ENCODE assay signal across 8 cellular contexts in the genomic region with DNA sequence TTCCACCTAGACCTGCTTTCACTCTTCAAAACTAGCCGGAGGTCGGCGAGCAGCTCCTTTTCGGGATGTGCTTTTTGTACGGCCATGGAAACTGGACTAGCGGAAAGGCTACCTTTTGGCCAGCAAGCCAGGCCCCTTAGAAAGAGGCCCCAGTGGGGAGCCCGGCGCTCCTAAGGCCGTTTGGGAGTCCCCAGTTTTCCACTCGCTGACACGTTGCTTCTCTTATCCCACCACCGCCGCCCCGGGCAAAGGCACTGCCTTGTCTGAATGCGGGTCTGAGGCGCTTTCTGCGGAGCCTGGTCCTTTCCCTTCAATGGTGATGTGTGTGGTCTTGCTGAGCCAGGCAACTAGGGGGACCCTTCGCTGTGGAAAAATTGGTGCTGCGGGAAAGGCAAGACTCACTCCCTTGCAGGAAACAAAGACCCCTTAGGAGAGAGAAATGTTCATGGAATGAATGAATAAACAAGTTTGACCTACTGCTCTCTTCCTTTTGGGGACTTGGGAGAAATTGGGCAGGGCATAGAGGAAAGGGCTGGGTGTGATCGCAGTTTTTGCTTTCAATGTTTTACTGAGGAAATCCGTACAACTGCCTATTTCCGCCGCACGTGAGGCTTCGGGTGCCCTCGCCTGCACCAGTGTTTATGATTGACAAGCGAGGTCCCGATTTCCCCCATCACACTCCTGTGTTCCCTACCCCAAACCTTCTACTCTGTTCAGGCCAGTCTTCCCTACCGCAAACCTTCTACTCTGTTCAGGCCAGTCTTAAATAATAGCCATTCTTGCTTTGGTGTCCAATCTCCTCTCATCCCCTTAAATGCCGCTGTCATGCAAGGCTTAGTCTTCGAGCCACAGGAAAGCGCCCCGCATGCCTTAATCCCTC. TPM values are rescaled to one million over a fixed set of nuclear protein-coding genes. Genes with fewer than 3 reads are reported as not detected.
A peak's percentile ranks its signal among the peaks of the same experiment; 100 is the strongest.
DNase-seq lines count a peak whose midpoint lies in the region; ATAC-seq and TF ChIP-seq lines count a peak whose summit lies in the region.

No MANE protein-coding gene starts in this region.

- DNase-seq in ACHN (peak; percentile 59), GM19238 (ENCODE audit: insufficient read length, low spot score) (peak; percentile 13), Peyer's patch (peak; percentile 70 to 77 (median 77)), heart right ventricle (peak; percentile 42 to 51)
- DNase-seq in activated naive CD8-positive, alpha-beta T cell treated with anti-CD3 and anti-CD28 coated beads, Interleukin-2, amount 50 U/mL, for 24 hours = peak; percentile 52

- H3K9ac ChIP-seq in parathyroid adenoma = peak overlapping the region; percentile 71

- H2AFZ ChIP-seq in parathyroid adenoma = peak overlapping the region; percentile 97

- H3K4me3 ChIP-seq in Peyer's patch (peak overlapping the region; percentile 81 to 94 (median 92)), heart right ventricle (peak overlapping the region; percentile 37 to 94 (median 88)), parathyroid adenoma (ENCODE audit: low read depth, low read length) (peak overlapping the region; percentile 95)

- peak overlapping the region; percentile 95 for H3K4me3 Mint-ChIP-seq in activated naive CD8-positive, alpha-beta T cell treated with anti-CD3 and anti-CD28 coated beads, Interleukin-2, amount 50 U/mL, for 24 hours

- H3K4me1 Mint-ChIP-seq in activated naive CD8-positive, alpha-beta T cell treated with anti-CD3 and anti-CD28 coated beads, Interleukin-2, amount 50 U/mL, for 24 hours = peaks cover 67% of the 10 kb centered on the region

- no peaks in the 10 kb centered on the region for H3K9me3 ChIP-seq in Peyer's patch
- H3K9me3 ChIP-seq in heart right ventricle = no peaks in the 10 kb centered on the region
- H3K9me3 ChIP-seq in parathyroid adenoma (ENCODE audit: control insufficient read depth, low read length) = no peaks in the 10 kb centered on the region

- no peak for TF ChIP-seq POLR2A in Peyer's patch (IDR thresholded peaks at IDR 0.05)

- peak overlapping the region; percentile 63 for H3K4me2 ChIP-seq in parathyroid adenoma (ENCODE audit: low read length)

- peak overlapping the region; percentile 95 for H3K27ac Mint-ChIP-seq in activated naive CD8-positive, alpha-beta T cell treated with anti-CD3 and anti-CD28 coated beads, Interleukin-2, amount 50 U/mL, for 24 hours

- TF ChIP-seq CTCF in Peyer's patch (IDR thresholded peaks at IDR 0.05) = no peak
- TF ChIP-seq CTCF in heart right ventricle (IDR thresholded peaks at IDR 0.05) = peak in 3 of 9 donors; percentile 23 to 32 (median 31)
- no peak for TF ChIP-seq CTCF in parathyroid adenoma (IDR thresholded peaks at IDR 0.05)

- peaks cover 7% of the 10 kb centered on the region for H3K27me3 Mint-ChIP-seq in activated naive CD8-positive, alpha-beta T cell treated with anti-CD3 and anti-CD28 coated beads, Interleukin-2, amount 50 U/mL, for 24 hours

- 18 to 24% methylated on average over 33 of the region's 33 CpGs for WGBS in heart right ventricle, 2 donors

- intact Hi-C loops in heart right ventricle (cut with DNase I) = loop anchor here in 8 of 10 donors (2.0 to 10.0 kb wide), 8 partner anchors 99 to 381 kb away; partner anchors contain the start of gene SCAF11 (in 1 of the 8)

- peaks cover 0 to 27% (median 10%) of the 10 kb centered on the region in 4 donors for H3K4me1 ChIP-seq in Peyer's patch
- H3K4me1 ChIP-seq in heart right ventricle = peaks cover 10 to 36% (median 29%) of the 10 kb centered on the region in 9 donors
- H3K4me1 ChIP-seq in parathyroid adenoma = peaks cover 13% of the 10 kb centered on the region

- H3K9me3 Mint-ChIP-seq in activated naive CD8-positive, alpha-beta T cell treated with anti-CD3 and anti-CD28 coated beads, Interleukin-2, amount 50 U/mL, for 24 hours = no peaks in the 10 kb centered on the region

- no peaks in the 10 kb centered on the region for H3K27me3 ChIP-seq in Peyer's patch
- H3K27me3 ChIP-seq in heart right ventricle = no peaks in the 10 kb centered on the region
- H3K27me3 ChIP-seq in parathyroid adenoma (ENCODE audit: control insufficient read depth, insufficient read depth, low read length) = no peaks in the 10 kb centered on the region

- H3K27ac ChIP-seq in Peyer's patch (peak overlapping the region; percentile 96 to 98 (median 98)), heart right ventricle (peak overlapping the region; percentile 50 to 99 (median 98)), parathyroid adenoma (peak overlapping the region; percentile 99)

- in situ Hi-C loops in ACHN (cut with HindIII; ENCODE audit: low pct_ligation_motif_present, low pct_unique_long_range_greater_than_20kb, low sequenced_read_pairs) = loop anchor here (25.0 kb wide), 1 partner anchor 211 kb away; no protein-coding TSS in a partner anchor

- H3K36me3 ChIP-seq in Peyer's patch = peaks cover 0 to 26% (median 0%) of the 10 kb centered on the region in 3 donors
- H3K36me3 ChIP-seq in heart right ventricle = peaks cover 0 to 27% (median 17%) of the 10 kb centered on the region in 9 donors
- H3K36me3 ChIP-seq in parathyroid adenoma (ENCODE audit: control insufficient read depth, insufficient read depth, low read length) = no peaks in the 10 kb centered on the region

- peaks cover 17% of the 10 kb centered on the region for H3K79me2 ChIP-seq in parathyroid adenoma

- no peak for ATAC-seq in activated naive CD8-positive, alpha-beta T cell treated with anti-CD3 and anti-CD28 coated beads, Interleukin-2, amount 50 U/mL, for 24 hours
- peak in 5 of 8 donors; percentile 3 to 21 (median 12) for ATAC-seq in heart right ventricle
- no peak for ATAC-seq in GM21786 (IDR thresholded peaks at IDR 0.05; ENCODE audit: unreplicated experiment)
- ATAC-seq in HG03520 (IDR thresholded peaks at IDR 0.05; ENCODE audit: unreplicated experiment) = no peak

- peaks cover 34% of the 10 kb centered on the region for H3K36me3 Mint-ChIP-seq in activated naive CD8-positive, alpha-beta T cell treated with anti-CD3 and anti-CD28 coated beads, Interleukin-2, amount 50 U/mL, for 24 hours (ENCODE audit: low read depth)

RNA-seq across cellular contexts. Expression of gene SLC38A2, which starts 1.0 kb away (rescaled TPM):
- total RNA-seq in Peyer's patch (100 to 1,000 TPM in 3 of 4 donors, 10 to 100 TPM in 1; 93.1 to 173 (median 134) TPM), heart right ventricle (100 to 1,000 TPM in 8 of 10 donors, 10 to 100 TPM in 2; 82.1 to 203 (median 110) TPM)
- polyA plus RNA-seq in heart right ventricle = 10 to 100 TPM; 65.3 to 90.0 TPM

Comparison
In these comparisons a context has a peak if more than half of its experiments do, and no peak if none do; other contexts are left out.
1. DNase-seq: peak in every context shown above with its lines; median percentile 77 in Peyer's patch; 59 in ACHN; 52 in activated naive CD8-positive, alpha-beta T cell treated with anti-CD3 and anti-CD28 coated beads, Interleukin-2, amount 50 U/mL, for 24 hours; 46 in heart right ventricle; 13 in GM19238.
2. ATAC-seq: peak in heart right ventricle (5 of 8); none in activated naive CD8-positive, alpha-beta T cell treated with anti-CD3 and anti-CD28 coated beads, Interleukin-2, amount 50 U/mL, for 24 hours (single experiment), GM21786 (single experiment) and HG03520 (single experiment).
3. Peak in every context shown above with its lines, with median percentiles within 50 percentile points of each other: H3K27ac ChIP-seq and H3K4me3 ChIP-seq.